ENCODE assay signal across 32 cellular contexts in genomic region chr19:13583753-13584152, GRCh38.
DNase-seq lines count a peak whose midpoint lies in the region; ATAC-seq, FAIRE-seq and TF ChIP-seq lines count a peak whose summit lies in the region.
"Had no signal": no experiment of that assay in that cellular context is flagged by ENCODE, and none has a peak within 500 bp of the region (broad histone marks: within the 10 kb centered on the region; RNA-seq: fewer than 3 reads in every experiment).

No MANE protein-coding gene starts in this region.

- TF ChIP-seq RAD21 in HepG2 (CRISPR knock-in tag; IDR thresholded peaks at IDR 0.05) (no peak), K562 (CRISPR knock-in tag; conservative IDR thresholded peaks at IDR 0.05 in 1 of 2, IDR thresholded peaks at IDR 0.05 in 1 of 2) (no peak)

- H4K20me1 ChIP-seq in HepG2 (ENCODE audit: insufficient read depth, low read length): no peaks in the 10 kb centered on the region
- H4K20me1 ChIP-seq in K562 (replicated peaks; ENCODE audit: control insufficient read depth, insufficient read depth, low read length): no peaks in the 10 kb centered on the region; the same call in 1 of the 2 replicates
- H4K20me1 ChIP-seq: BLaER1; BLaER1 treated with 17β-estradiol and CSF1 and Interleukin-3, amounts not matched to agents 10 nM and 100 nM had no signal

- intact Hi-C loops in HepG2 (cut with micrococcal nuclease; ENCODE audit: unreplicated experiment) (no loop called here), right lobe of liver (cut with DNase I) (loop anchor here (10.0 kb wide), 2 partner anchors 131 to 299 kb away; no protein-coding TSS in a partner anchor), K562 (cut with micrococcal nuclease) (loop anchor here (10.0 kb wide), 1 partner anchor 139 kb away; no protein-coding TSS in a partner anchor)

- TF ChIP-seq EP300 in HepG2 (IDR thresholded peaks at IDR 0.05; ENCODE audit: low read depth in 2 of 2, low read length in 2 of 2): no peak
- no peak for TF ChIP-seq EP300 in HepG2 (CRISPR knock-in tag; IDR thresholded peaks at IDR 0.05; ENCODE audit: borderline replicate concordance)
- no peak for TF ChIP-seq EP300 in K562 (IDR thresholded peaks at IDR 0.05; ENCODE audit: low read length)

- no peak for ATAC-seq in HepG2
- ATAC-seq in right lobe of liver: no peak
- no peak for ATAC-seq in K562
- ATAC-seq: A549; CD8-positive, alpha-beta T cell had no signal

- TF ChIP-seq CTCF in HepG2 (CRISPR knock-in tag; IDR thresholded peaks at IDR 0.05) (no peak), right lobe of liver (IDR thresholded peaks at IDR 0.05) (no peak), HEK293 (tag by site-specific recombination; IDR thresholded peaks at IDR 0.05) (no peak), K562 (IDR thresholded peaks at IDR 0.05 in 2 of 3, conservative IDR thresholded peaks at IDR 0.05 in 1 of 3; ENCODE audit: insufficient read depth in 2 of 3, low read depth in 1 of 3, low read length in 3 of 3) (no peak)

- H3K27ac ChIP-seq in HepG2 (ENCODE audit: extremely low read length, insufficient read depth, low read length): no peak overlapping the region
- no peak overlapping the region for H3K27ac ChIP-seq in right lobe of liver
- H3K27ac ChIP-seq in HEK293 (ENCODE audit: extremely low read depth, low read depth, low read length): no peak overlapping the region
- no peak overlapping the region for H3K27ac ChIP-seq in K562 (ENCODE audit: extremely low read depth, low read depth, low read length)
- H3K27ac ChIP-seq: 22Rv1; A549; BLaER1; BLaER1 treated with 17β-estradiol and CSF1 and Interleukin-3, amounts not matched to agents 10 nM and 100 nM; C4-2B had no signal

- CTCF ChIA-PET in HepG2 (lab: Yijun Ruan, JAX; ENCODE audit: low intra/inter-chr PET ratio, low total read pairs): no interaction called here
- CTCF ChIA-PET in HEK293 (lab: Yijun Ruan, JAX): interaction anchor here (0.6 to 1.6 kb wide), 4 partner anchors 9 to 305 kb away, joined by 3 to 4 read pairs (median 3); no protein-coding TSS in a partner anchor
- CTCF ChIA-PET in K562 (lab: Yijun Ruan, JAX; ENCODE audit: low intra/inter-chr PET ratio): no interaction called here

- H3K4me2 ChIP-seq in HepG2 (ENCODE audit: low read depth, low read length) (no peak overlapping the region), K562 (ENCODE audit: insufficient read depth, low read length) (no peak overlapping the region)
- H3K4me2 ChIP-seq: A549; BLaER1; BLaER1 treated with 17β-estradiol and CSF1 and Interleukin-3, amounts not matched to agents 10 nM and 100 nM had no signal

- H3K9ac ChIP-seq in HepG2 (ENCODE audit: insufficient read depth, low read depth, low read length) (no peak overlapping the region), K562 (ENCODE audit: insufficient read depth in 1 of 2, low read depth in 2 of 2, low read length in 2 of 2) (no peak overlapping the region)
- H3K9ac ChIP-seq: BLaER1; BLaER1 treated with 17β-estradiol and CSF1 and Interleukin-3, amounts not matched to agents 10 nM and 100 nM had no signal

- H3K4me3 ChIP-seq in HepG2 (replicated peaks in 1 of 3; ENCODE audit: insufficient read depth in 1 of 3, low read depth in 2 of 3, low read length in 3 of 3): no peak overlapping the region
- no peak overlapping the region for H3K4me3 ChIP-seq in right lobe of liver
- H3K4me3 ChIP-seq in HEK293 (ENCODE audit: low read depth, low read length): no peak overlapping the region
- no peak overlapping the region for H3K4me3 ChIP-seq in K562
- H3K4me3 ChIP-seq: A549; BLaER1; BLaER1 treated with 17β-estradiol and CSF1 and Interleukin-3, amounts not matched to agents 10 nM and 100 nM had no signal

- 33% methylated on average over 1 of the region's 1 CpG for WGBS in HepG2 (ENCODE audit: low lambda C conversion rate)
- WGBS in right lobe of liver (ENCODE audit: insufficient coverage, low coverage, low lambda C conversion rate, missing lambda C conversion rate): 57% methylated on average over 1 of the region's 1 CpG
- WGBS in K562 (ENCODE audit: insufficient coverage, low coverage, missing lambda C conversion rate): 0% methylated on average over 1 of the region's 1 CpG

- DNase-seq in HepG2 (ENCODE audit: low spot score) (no peak), right lobe of liver (no peak), K562 (ENCODE audit: extremely low read depth in 1 of 4, low spot score in 3 of 4) (no peak), hypothalamus (lab: John Stamatoyannopoulos, UW) (no peak), EL (no peak)
- DNase-seq: 8988T; ACHN; AML-193; BE2C; C1 segment of cervical spinal cord; Caco-2; Calu3; CD4-positive, alpha-beta memory T cell; CD4-positive, alpha-beta T cell; CD4-positive, CD25-positive, alpha-beta regulatory T cell; CD8-positive, alpha-beta memory T cell; CD8-positive, alpha-beta T cell; COR-L47; DMS 273 treated with DMSO at 0.1 percent for 48 hours; DMS153; DMS53; DMS79; DMS79 treated with DMSO at 0.1 percent for 48 hours; DND-41 had no signal

- TF ChIP-seq POLR2A in HepG2 (IDR thresholded peaks at IDR 0.05; ENCODE audit: insufficient read depth in 1 of 2, low read depth in 2 of 2, low read length in 2 of 2) (no peak), right lobe of liver (IDR thresholded peaks at IDR 0.05) (no peak), K562 (conservative IDR thresholded peaks at IDR 0.05) (no peak)

- no peak overlapping the region for H2AFZ ChIP-seq in HepG2 (ENCODE audit: low read length)
- no peak overlapping the region for H2AFZ ChIP-seq in K562 (ENCODE audit: low read depth, low read length)

- H3K36me3 ChIP-seq in HepG2 (replicated peaks in 1 of 2; ENCODE audit: control insufficient read depth in 1 of 2, insufficient read depth in 2 of 2, low read length in 2 of 2): no peaks in the 10 kb centered on the region
- H3K36me3 ChIP-seq in right lobe of liver: no peaks in the 10 kb centered on the region
- H3K36me3 ChIP-seq in HEK293 (ENCODE audit: control insufficient read depth in 2 of 2, insufficient read depth in 1 of 2, low read length in 2 of 2): no peaks in the 10 kb centered on the region
- no peaks in the 10 kb centered on the region for H3K36me3 ChIP-seq in K562 (ENCODE audit: control insufficient read depth, insufficient read depth, low read length)
- H3K36me3 ChIP-seq: BE2C; BLaER1; BLaER1 treated with 17β-estradiol and CSF1 and Interleukin-3, amounts not matched to agents 10 nM and 100 nM had no signal

- no peaks in the 10 kb centered on the region for H3K9me1 ChIP-seq in K562 (ENCODE audit: control insufficient read depth, insufficient read depth, low read length)

- no TSS peak for BruUV-seq in HepG2 (replicated peaks; lab: Mats Ljungman, UMichigan)
- no TSS peak for BruUV-seq in K562 (replicated peaks; lab: Mats Ljungman, UMichigan)

- no peak for FAIRE-seq in HepG2 (lab: Jason Lieb, UNC)
- no peak for FAIRE-seq in K562 (lab: Jason Lieb, UNC)
- FAIRE-seq: A204.1, A549, D721Med had no signal

- H3K27me3 ChIP-seq in HepG2 (ENCODE audit: control insufficient read depth in 1 of 2, insufficient read depth in 2 of 2, low read length in 2 of 2): no peaks in the 10 kb centered on the region
- no peaks in the 10 kb centered on the region for H3K27me3 ChIP-seq in right lobe of liver
- 0 out of 5 replicates have a peak, but pooled peaks cover 0 to 4% of the 10 kb centered on the region in 2 experiments for H3K27me3 ChIP-seq in K562 (ENCODE audit: control insufficient read depth in 2 of 2, insufficient read depth in 2 of 2, low read length in 2 of 2)
- H3K27me3 ChIP-seq: BE2C; BLaER1; BLaER1 treated with 17β-estradiol and CSF1 and Interleukin-3, amounts not matched to agents 10 nM and 100 nM had no signal

- POLR2A ChIA-PET in HepG2 (lab: Yijun Ruan, JAX): no interaction called here
- POLR2A ChIA-PET in HEK293 (lab: Yijun Ruan, JAX): no interaction called here
- POLR2A ChIA-PET in K562 (lab: Yijun Ruan, JAX): interaction anchor here (0.6 kb wide), 1 partner anchor 169 kb away, joined by 3 read pairs; no protein-coding TSS in a partner anchor

- H3K79me2 ChIP-seq in HepG2 (ENCODE audit: insufficient read depth, low read length) (no peaks in the 10 kb centered on the region), K562 (ENCODE audit: control insufficient read depth, insufficient read depth, low read length) (no peaks in the 10 kb centered on the region)

- no peaks in the 10 kb centered on the region for H3K4me1 ChIP-seq in HepG2 (ENCODE audit: insufficient read depth, low read length)
- no peaks in the 10 kb centered on the region for H3K4me1 ChIP-seq in right lobe of liver
- no peaks in the 10 kb centered on the region for H3K4me1 ChIP-seq in HEK293 (ENCODE audit: control insufficient read depth, insufficient read depth, low read length)
- H3K4me1 ChIP-seq in K562 (replicated peaks in 1 of 2; ENCODE audit: control insufficient read depth in 2 of 2, insufficient read depth in 2 of 2, low read length in 2 of 2): no peaks in the 10 kb centered on the region
- H3K4me1 ChIP-seq: A549; BE2C; BLaER1; BLaER1 treated with 17β-estradiol and CSF1 and Interleukin-3, amounts not matched to agents 10 nM and 100 nM; Caco-2 had no signal

- H3K9me3 ChIP-seq in HepG2 (ENCODE audit: low read length): no peaks in the 10 kb centered on the region
- H3K9me3 ChIP-seq in right lobe of liver: no peaks in the 10 kb centered on the region
- no peaks in the 10 kb centered on the region for H3K9me3 ChIP-seq in HEK293 (ENCODE audit: control insufficient read depth, insufficient read depth, low read depth, low read length)
- H3K9me3 ChIP-seq in K562 (replicated peaks; ENCODE audit: control insufficient read depth, insufficient read depth, low read depth, low read length): no peaks in the 10 kb centered on the region
- H3K9me3 ChIP-seq: A549, BE2C, BLaER1, Caco-2 had no signal

- in situ Hi-C loops in HepG2 (cut with HindIII; ENCODE audit: extremely low pct_ligation_motif_present, low pct_unique_long_range_greater_than_20kb): no loop called here
- in situ Hi-C loops in K562 (cut with MboI): loop anchor here (25.0 kb wide), 1 partner anchor 479 kb away; the partner anchor contains the start of genes MISP3 and PALM3

TF ChIP-seq in HepG2, 621 proteins besides CTCF, POLR2A, EP300 and RAD21 (continues in another document):
- TF ChIP-seq ZNF768 (CRISPR knock-in tag; IDR thresholded peaks at IDR 0.05): peak; percentile 35; the same call in 1 of the 2 replicates
- TF ChIP-seq ZNF761 (CRISPR knock-in tag; conservative IDR thresholded peaks at IDR 0.05): no peak

TF ChIP-seq in HEK293, 187 proteins besides CTCF, POLR2A, EP300 and RAD21:
- TF ChIP-seq ZNF768 (tag by site-specific recombination; IDR thresholded peaks at IDR 0.05) (peak; percentile 49; the same call in 1 of the 2 replicates), ZNF621 (tag by site-specific recombination; IDR thresholded peaks at IDR 0.05) (no peak)

TF ChIP-seq in K562, 482 proteins besides CTCF, POLR2A, EP300 and RAD21:
- TF ChIP-seq ZFP36 (IDR thresholded peaks at IDR 0.05; ENCODE audit: low read depth, low read length, partially characterized antibody) (peak; percentile 61), BCOR (IDR thresholded peaks at IDR 0.05) (peak; percentile 58; the same call in 1 of the 2 replicates), RBM25 (IDR thresholded peaks at IDR 0.05; ENCODE audit: low read depth, low read length, severe bottlenecking) (peak; percentile 94), DMBX1 (CRISPR knock-in tag; IDR thresholded peaks at IDR 0.05; ENCODE audit: borderline replicate concordance) (no peak)

Comparison
In these comparisons a context has a peak if more than half of its experiments do, and no peak if none do; other contexts are left out.
1. Of the 241 proteins assayed by ChIP-seq in both HepG2 and K562: peak only in HepG2: none; only in K562: ZFP36; in both: none; in neither: 240.